Comparison of ENCODE assay signal across 2 cellular contexts in genomic region chr6:166514196-166514595, GRCh38.
TF ChIP-seq lines count a peak whose summit lies in the region.

No MANE protein-coding gene starts in this region.

TF ChIP-seq in SK-N-SH treated with all-trans-retinoic acid at 6 μM for 48 hours, 23 proteins besides CTCF, POLR2A, EP300 and RAD21 (continued from another document):
- no peak for TF ChIP-seq OSR1 (CRISPR knock-in tag; IDR thresholded peaks at IDR 0.05)
- no peak for TF ChIP-seq BACH2 (CRISPR knock-in tag; IDR thresholded peaks at IDR 0.05; ENCODE audit: borderline replicate concordance)
- no peak for TF ChIP-seq TCF4 (CRISPR knock-in tag; IDR thresholded peaks at IDR 0.05; ENCODE audit: borderline replicate concordance)
- no peak for TF ChIP-seq PPARA (CRISPR knock-in tag; IDR thresholded peaks at IDR 0.05; ENCODE audit: borderline replicate concordance)
- no peak for TF ChIP-seq SNAI2 (CRISPR knock-in tag; IDR thresholded peaks at IDR 0.05)
- no peak for TF ChIP-seq CREB5 (CRISPR knock-in tag; IDR thresholded peaks at IDR 0.05; ENCODE audit: low read depth)

TF ChIP-seq in SK-N-SH, 30 proteins besides CTCF, POLR2A, EP300 and RAD21 (continued from another document):
- TF ChIP-seq YY1 (IDR thresholded peaks at IDR 0.05; ENCODE audit: low read depth) (no peak), TCF12 (IDR thresholded peaks at IDR 0.05) (no peak), FOSL2 (IDR thresholded peaks at IDR 0.05; ENCODE audit: borderline replicate concordance, low read depth) (no peak), TEAD4 (IDR thresholded peaks at IDR 0.05; ENCODE audit: borderline replicate concordance, insufficient read depth) (no peak), MEF2A (IDR thresholded peaks at IDR 0.05; ENCODE audit: borderline replicate concordance, low read depth) (no peak), RXRA (IDR thresholded peaks at IDR 0.05; ENCODE audit: borderline replicate concordance, low read depth) (no peak), CHD2 (IDR thresholded peaks at IDR 0.05; ENCODE audit: low read length, partially characterized antibody) (no peak), MAX (IDR thresholded peaks at IDR 0.05; ENCODE audit: low read depth) (no peak)
TF ChIP-seq in SK-N-SH: peak in this region for 0.
